Comparison of ENCODE assay signal across 8 cellular contexts in genomic region chr2:85561280-85562212, GRCh38. TPM values are rescaled to one million over a fixed set of nuclear protein-coding genes. Genes with fewer than 3 reads are reported as not detected.
DNase-seq lines count a peak whose midpoint lies in the region; ATAC-seq and TF ChIP-seq lines count a peak whose summit lies in the region.

Gene GGCX, minus strand, starts transcription at chr2:85561493. Its CDS starts 65 bp downstream, at chr2:85561428.

- TF ChIP-seq CTCF in C4-2B (conservative IDR thresholded peaks at IDR 0.05) (no peak), liver (IDR thresholded peaks at IDR 0.05; ENCODE audit: low read depth, low read length, missing input control) (no peak)

- H3K9me3 ChIP-seq in liver (ENCODE audit: control insufficient read depth in 4 of 4, low read length in 3 of 4): no peaks in the 10 kb centered on the region

- H3K27ac ChIP-seq in C4-2B: peak within 1 kb of the TSS; percentile 84
- H3K27ac ChIP-seq in liver (ENCODE audit: low read depth in 1 of 2, low read length in 2 of 2): peak within 1 kb of the TSS; percentile 81 to 84

- TF ChIP-seq RAD21 in liver (IDR thresholded peaks at IDR 0.05): peak; percentile 57 to 73

- peaks cover 11 to 21% (median 19%) of the 10 kb centered on the region in 4 donors for H3K4me1 ChIP-seq in liver (ENCODE audit: control insufficient read depth in 4 of 4, insufficient read depth in 4 of 4, low read length in 3 of 4)

- H3K27me3 ChIP-seq in liver (ENCODE audit: control insufficient read depth in 4 of 4, insufficient read depth in 4 of 4, low read length in 3 of 4): no peaks in the 10 kb centered on the region

- WGBS in liver: 3% methylated on average over 64 of the region's 64 CpGs

- H3K4me3 ChIP-seq in liver (ENCODE audit: low read depth in 1 of 3, low read length in 3 of 3): peak within 1 kb of the TSS; percentile 82 to 97 (median 91)

- H3K36me3 ChIP-seq in liver (ENCODE audit: control insufficient read depth in 4 of 4, insufficient read depth in 3 of 4, low read depth in 1 of 4, low read length in 3 of 4): peaks cover 0 to 8% (median 3%) of the 10 kb centered on the region in 4 donors

- ATAC-seq in GM19395 (IDR thresholded peaks at IDR 0.05; ENCODE audit: unreplicated experiment) (peak; percentile 90), HG03558 (IDR thresholded peaks at IDR 0.05; ENCODE audit: extremely low read depth, unreplicated experiment) (peak; percentile 66)

- H3K9ac ChIP-seq in liver (ENCODE audit: low read depth in 1 of 2, low read length in 2 of 2): peak within 1 kb of the TSS; percentile 90 to 91

- DNase-seq in NCI-H774 (lab: John Stamatoyannopoulos, UW): peak; percentile 94
- DNase-seq in activated CD4-positive, alpha-beta T cell treated with anti-CD3 and anti-CD28 coated beads, Interleukin-2, amount 50 U/mL, for 24 hours (ENCODE audit: low read depth in 1 of 2, low spot score in 1 of 2): peak; percentile 88 to 91
- DNase-seq in dermis blood vessel endothelial cell: peak; percentile 97
- peak; percentile 96 for DNase-seq in stimulated activated CD4-positive, alpha-beta T cell treated with anti-CD3 and anti-CD28 coated beads, Interleukin-4, amount 100 ng/mL, for 1 hour

TF ChIP-seq in liver, 16 proteins besides CTCF, POLR2A, EP300 and RAD21:
- TF ChIP-seq ZBTB33 (IDR thresholded peaks at IDR 0.05) (peak; percentile 89), RXRA (IDR thresholded peaks at IDR 0.05) (peak; percentile 61 to 79), JUND (IDR thresholded peaks at IDR 0.05) (peak; percentile 42 to 66), NR2F2 (IDR thresholded peaks at IDR 0.05) (peak; percentile 70), HNF4G (IDR thresholded peaks at IDR 0.05) (peak; percentile 56), ATF3 (IDR thresholded peaks at IDR 0.05) (no peak), SP1 (IDR thresholded peaks at IDR 0.05) (peak; percentile 79), TAF1 (conservative IDR thresholded peaks at IDR 0.05) (peak; percentile 89), FOXA2 (IDR thresholded peaks at IDR 0.05) (no peak), YY1 (IDR thresholded peaks at IDR 0.05) (peak; percentile 95), GABPA (IDR thresholded peaks at IDR 0.05 in 1 of 2, conservative IDR thresholded peaks at IDR 0.05 in 1 of 2) (peak in 1 of 2 donors; percentile 76), MAX (IDR thresholded peaks at IDR 0.05) (peak; percentile 66), EGR1 (IDR thresholded peaks at IDR 0.05; ENCODE audit: low read depth in 2 of 2) (peak in 1 of 2 donors; percentile 26), HNF4A (conservative IDR thresholded peaks at IDR 0.05) (peak; percentile 69 to 75), FOXA1 (IDR thresholded peaks at IDR 0.05) (peak; percentile 11), REST (IDR thresholded peaks at IDR 0.05) (peak; percentile 82)

RNA-seq across cellular contexts. Expression of gene GGCX, which starts in this region (rescaled TPM):
- total RNA-seq in dermis blood vessel endothelial cell: 57.3 and 58.7 TPM in 2 replicates
- total RNA-seq in liver: 100 to 1,000 TPM in 1 of 2 donors, 10 to 100 TPM in 1; 77.5 to 189 TPM
- polyA plus RNA-seq in liver: 100 to 1,000 TPM in 1 of 2 donors, 10 to 100 TPM in 1; 67.3 to 103 TPM

Comparison
In these comparisons a context has a peak if more than half of its experiments do, and no peak if none do; other contexts are left out.
1. Peak in every context shown above with its lines: DNase-seq, ATAC-seq, H3K4me3 ChIP-seq and H3K27ac ChIP-seq.